In the genomic region with DNA sequence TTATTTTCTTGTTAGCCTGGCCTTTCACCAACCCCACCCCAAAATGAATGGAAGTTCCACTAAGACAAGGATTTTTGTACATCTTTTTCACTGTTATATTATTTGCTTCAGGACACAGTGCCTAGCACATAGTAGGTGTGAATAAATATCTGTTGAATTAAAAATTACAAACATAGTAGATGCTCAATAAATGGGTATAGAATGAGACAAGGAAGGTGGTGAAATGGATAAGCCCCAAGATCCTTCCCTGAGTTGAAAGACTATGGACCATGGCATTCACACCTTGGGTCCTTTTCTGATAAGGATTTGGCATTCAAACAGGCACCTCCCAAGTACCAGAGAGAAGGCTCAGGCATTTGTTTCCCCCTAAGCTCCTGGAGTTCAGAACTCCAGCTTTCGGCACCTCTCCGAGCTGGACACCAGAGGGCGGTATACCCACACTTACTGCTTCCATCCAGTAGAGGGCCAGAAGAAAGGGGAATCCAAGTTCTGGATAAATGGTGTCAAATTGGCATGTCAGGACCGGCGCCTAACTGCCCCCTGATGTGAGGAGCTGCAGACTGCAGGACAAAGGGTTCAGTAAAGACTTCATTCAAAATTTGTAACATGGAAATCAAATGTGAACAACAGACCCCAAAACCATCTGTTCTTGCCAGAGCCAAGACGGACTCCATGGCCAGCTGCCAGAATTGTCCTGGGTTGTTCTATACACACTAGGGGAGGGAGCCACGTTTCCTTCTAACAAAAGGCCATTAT, we compare ENCODE assay signal across 1 cellular context.
TF ChIP-seq lines count a peak whose summit lies in the region.

No MANE protein-coding gene starts in this region.

TF ChIP-seq in HEK293, 187 proteins besides CTCF, POLR2A, EP300 and RAD21 (continued from another document and continues in another):
- no peak for TF ChIP-seq ZIC2 (tag by site-specific recombination; IDR thresholded peaks at IDR 0.05)
- no peak for TF ChIP-seq MYNN (tag by site-specific recombination; IDR thresholded peaks at IDR 0.05; ENCODE audit: borderline replicate concordance)
- TF ChIP-seq, protein P1, sequence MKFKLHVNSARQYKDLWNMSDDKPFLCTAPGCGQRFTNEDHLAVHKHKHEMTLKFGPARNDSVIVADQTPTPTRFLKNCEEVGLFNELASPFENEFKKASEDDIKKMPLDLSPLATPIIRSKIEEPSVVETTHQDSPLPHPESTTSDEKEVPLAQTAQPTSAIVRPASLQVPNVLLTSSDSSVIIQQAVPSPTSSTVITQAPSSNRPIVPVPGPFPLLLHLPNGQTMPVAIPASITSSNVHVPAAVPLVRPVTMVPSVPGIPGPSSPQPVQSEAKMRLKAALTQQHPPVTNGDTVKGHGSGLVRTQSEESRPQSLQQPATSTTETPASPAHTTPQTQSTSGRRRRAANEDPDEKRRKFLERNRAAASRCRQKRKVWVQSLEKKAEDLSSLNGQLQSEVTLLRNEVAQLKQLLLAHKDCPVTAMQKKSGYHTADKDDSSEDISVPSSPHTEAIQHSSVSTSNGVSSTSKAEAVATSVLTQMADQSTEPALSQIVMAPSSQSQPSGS (tag by site-specific recombination; IDR thresholded peaks at IDR 0.05; ENCODE audit: low read depth), result no peak
- no peak for TF ChIP-seq ZNF121 (tag by site-specific recombination; IDR thresholded peaks at IDR 0.05)
- TF ChIP-seq ZNF518A (tag by site-specific recombination; conservative IDR thresholded peaks at IDR 0.05; ENCODE audit: low read depth), result no peak
- 0 out of 2 replicates have a peak, but pooled peaks have one; percentile 52 for TF ChIP-seq ZNF561 (tag by site-specific recombination; IDR thresholded peaks at IDR 0.05; ENCODE audit: borderline replicate concordance)
- TF ChIP-seq ZNF248 (tag by site-specific recombination; IDR thresholded peaks at IDR 0.05), result no peak
- TF ChIP-seq ZNF692 (tag by site-specific recombination; IDR thresholded peaks at IDR 0.05), result no peak
- no peak for TF ChIP-seq ZNF704 (tag by site-specific recombination; IDR thresholded peaks at IDR 0.05)
- TF ChIP-seq ZNF169 (tag by site-specific recombination; IDR thresholded peaks at IDR 0.05), result no peak
- peak; percentile 79 for TF ChIP-seq ZNF600 (tag by site-specific recombination; IDR thresholded peaks at IDR 0.05)
- TF ChIP-seq ZNF184 (tag by site-specific recombination; IDR thresholded peaks at IDR 0.05), result peak; percentile 69
- TF ChIP-seq ZSCAN18 (tag by site-specific recombination; IDR thresholded peaks at IDR 0.05), result no peak
- TF ChIP-seq ZNF791 (tag by site-specific recombination; IDR thresholded peaks at IDR 0.05), result no peak
- TF ChIP-seq GLI4 (tag by site-specific recombination; IDR thresholded peaks at IDR 0.05), result no peak
- no peak for TF ChIP-seq ZFP3 (tag by site-specific recombination; IDR thresholded peaks at IDR 0.05; ENCODE audit: low read depth)
- TF ChIP-seq, protein P2, sequence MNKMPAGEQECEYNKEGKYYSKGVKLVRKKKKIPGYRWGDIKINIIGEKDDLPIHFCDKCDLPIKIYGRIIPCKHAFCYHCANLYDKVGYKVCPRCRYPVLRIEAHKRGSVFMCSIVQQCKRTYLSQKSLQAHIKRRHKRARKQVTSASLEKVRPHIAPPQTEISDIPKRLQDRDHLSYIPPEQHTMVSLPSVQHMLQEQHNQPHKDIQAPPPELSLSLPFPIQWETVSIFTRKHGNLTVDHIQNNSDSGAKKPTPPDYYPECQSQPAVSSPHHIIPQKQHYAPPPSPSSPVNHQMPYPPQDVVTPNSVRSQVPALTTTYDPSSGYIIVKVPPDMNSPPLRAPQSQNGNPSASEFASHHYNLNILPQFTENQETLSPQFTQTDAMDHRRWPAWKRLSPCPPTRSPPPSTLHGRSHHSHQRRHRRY (tag by site-specific recombination; IDR thresholded peaks at IDR 0.05), result no peak
- no peak for TF ChIP-seq ZNF280D (tag by site-specific recombination; IDR thresholded peaks at IDR 0.05)
- TF ChIP-seq, protein P3, sequence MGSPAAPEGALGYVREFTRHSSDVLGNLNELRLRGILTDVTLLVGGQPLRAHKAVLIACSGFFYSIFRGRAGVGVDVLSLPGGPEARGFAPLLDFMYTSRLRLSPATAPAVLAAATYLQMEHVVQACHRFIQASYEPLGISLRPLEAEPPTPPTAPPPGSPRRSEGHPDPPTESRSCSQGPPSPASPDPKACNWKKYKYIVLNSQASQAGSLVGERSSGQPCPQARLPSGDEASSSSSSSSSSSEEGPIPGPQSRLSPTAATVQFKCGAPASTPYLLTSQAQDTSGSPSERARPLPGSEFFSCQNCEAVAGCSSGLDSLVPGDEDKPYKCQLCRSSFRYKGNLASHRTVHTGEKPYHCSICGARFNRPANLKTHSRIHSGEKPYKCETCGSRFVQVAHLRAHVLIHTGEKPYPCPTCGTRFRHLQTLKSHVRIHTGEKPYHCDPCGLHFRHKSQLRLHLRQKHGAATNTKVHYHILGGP (tag by site-specific recombination; IDR thresholded peaks at IDR 0.05), result no peak
- no peak for TF ChIP-seq INSM2 (tag by site-specific recombination; IDR thresholded peaks at IDR 0.05)
- no peak for TF ChIP-seq ZNF302 (tag by site-specific recombination; IDR thresholded peaks at IDR 0.05; ENCODE audit: low read depth)
- no peak for TF ChIP-seq ZNF670 (tag by site-specific recombination; IDR thresholded peaks at IDR 0.05; ENCODE audit: low read depth)
- TF ChIP-seq ZNF23 (tag by site-specific recombination; IDR thresholded peaks at IDR 0.05; ENCODE audit: borderline replicate concordance), result no peak
- TF ChIP-seq EGR2 (tag by site-specific recombination; IDR thresholded peaks at IDR 0.05; ENCODE audit: low read depth), result no peak
- no peak for TF ChIP-seq PRDM6 (tag by site-specific recombination; IDR thresholded peaks at IDR 0.05)
- TF ChIP-seq ZNF76 (tag by site-specific recombination; IDR thresholded peaks at IDR 0.05; ENCODE audit: borderline replicate concordance, low read depth), result no peak
- no peak for TF ChIP-seq ZNF26 (tag by site-specific recombination; IDR thresholded peaks at IDR 0.05)
- TF ChIP-seq ZXDB (tag by site-specific recombination; IDR thresholded peaks at IDR 0.05), result no peak
